ENCODE assay signal across 9 cellular contexts in the genomic region with DNA sequence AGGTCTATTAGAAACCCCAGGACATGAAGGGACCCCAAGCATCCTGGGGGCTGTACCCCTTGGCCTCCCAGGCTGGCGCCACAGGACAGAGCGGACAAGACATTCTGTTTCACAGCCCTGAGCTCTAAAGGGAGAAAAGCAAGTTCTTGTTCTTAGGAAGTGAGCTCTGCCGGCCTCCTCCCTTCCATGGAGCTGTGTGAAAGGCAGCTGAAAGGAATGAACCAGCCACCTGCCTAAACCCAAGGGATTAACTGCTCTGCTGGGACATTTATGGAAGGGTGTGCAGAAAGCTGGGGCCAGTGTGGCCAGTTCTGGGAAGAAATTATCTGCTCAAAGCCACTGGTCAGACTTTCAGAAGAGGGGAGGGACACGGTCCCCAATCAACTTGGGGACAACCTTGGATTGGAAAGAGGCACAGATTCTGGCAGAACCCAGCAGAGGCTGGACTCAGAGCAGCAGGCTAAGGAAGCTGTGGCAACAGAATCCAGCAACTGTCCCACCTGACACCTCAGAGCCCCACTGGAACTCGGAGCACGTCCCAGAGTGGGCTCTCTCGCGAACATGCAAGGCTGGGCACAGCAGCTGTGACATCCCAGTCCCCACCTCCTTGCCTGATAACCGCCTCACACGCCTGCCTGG. TPM values are rescaled to one million over a fixed set of nuclear protein-coding genes. Genes with fewer than 3 reads are reported as not detected.
A peak's percentile ranks its signal among the peaks of the same experiment; 100 is the strongest.
DNase-seq lines count a peak whose midpoint lies in the region; ATAC-seq, FAIRE-seq and TF ChIP-seq lines count a peak whose summit lies in the region.
"Had no signal": no experiment of that assay in that cellular context is flagged by ENCODE, and none has a peak within 500 bp of the region (broad histone marks: within the 10 kb centered on the region; RNA-seq: fewer than 3 reads in every experiment).

No MANE protein-coding gene starts in this region.

- intact Hi-C loops in activated CD8-positive, alpha-beta T cell treated with anti-CD3 and anti-CD28 coated beads for 36 hours (cut with micrococcal nuclease) = no loop called here

- H3K9me3 Mint-ChIP-seq in activated T-cell treated with anti-CD3 and anti-CD28 coated beads, Interleukin-2, amount 50 U/mL, for 4 hours = no peaks in the 10 kb centered on the region
- no peaks in the 10 kb centered on the region for H3K9me3 Mint-ChIP-seq in activated CD8-positive, alpha-beta T cell treated with anti-CD3 and anti-CD28 coated beads for 36 hours

- H3K4me1 Mint-ChIP-seq in activated T-cell treated with anti-CD3 and anti-CD28 coated beads, Interleukin-2, amount 50 U/mL, for 4 hours (ENCODE audit: low read depth) = peaks cover 55% of the 10 kb centered on the region
- H3K4me1 Mint-ChIP-seq in activated CD8-positive, alpha-beta T cell treated with anti-CD3 and anti-CD28 coated beads for 36 hours (ENCODE audit: low read depth) = peaks cover 42% of the 10 kb centered on the region

- H3K36me3 Mint-ChIP-seq in activated T-cell treated with anti-CD3 and anti-CD28 coated beads, Interleukin-2, amount 50 U/mL, for 4 hours (ENCODE audit: insufficient read depth) = peaks cover 12% of the 10 kb centered on the region
- H3K36me3 Mint-ChIP-seq in activated CD8-positive, alpha-beta T cell treated with anti-CD3 and anti-CD28 coated beads for 36 hours (ENCODE audit: low read depth) = peaks cover 40% of the 10 kb centered on the region

- CTCF ChIA-PET in activated CD8-positive, alpha-beta T cell treated with anti-CD3 and anti-CD28 coated beads for 36 hours (lab: Charles Lee) = interaction anchor here (1.0 to 2.8 kb wide), 8 partner anchors 10 to 46 kb away, joined by 3 to 11 read pairs (median 5); partner anchors contain the start of genes NOL9 and ZBTB48

- peak overlapping the region; percentile 94 for H3K27ac Mint-ChIP-seq in activated CD8-positive, alpha-beta T cell treated with anti-CD3 and anti-CD28 coated beads for 36 hours

- POLR2A ChIA-PET in activated CD8-positive, alpha-beta T cell treated with anti-CD3 and anti-CD28 coated beads for 36 hours (lab: Charles Lee) = interaction anchor here (0.6 to 7.0 kb wide), 13 partner anchors 9 to 368 kb away, joined by 3 to 59 read pairs (median 4); partner anchors contain the start of genes NOL9, PHF13, TAS1R1 and THAP3

- DNase-seq in activated T-cell treated with anti-CD3 and anti-CD28 coated beads, Interleukin-2, amount 50 U/mL, for 4 hours = no peak
- DNase-seq in activated T-cell treated with anti-CD3 and anti-CD28 coated beads, Interleukin-2, amount 50 U/mL, for 1 hour = no peak
- no peak for DNase-seq in activated CD8-positive, alpha-beta T cell treated with anti-CD3 and anti-CD28 coated beads for 36 hours
- DNase-seq in hepatic stellate cell (ENCODE audit: low spot score) (peak; percentile 38), small intestine (no peak), COR-L47 (lab: John Stamatoyannopoulos, UW) (no peak), kidney tubule cell (ENCODE audit: low spot score) (no peak), NCI-H1694 treated with DMSO at 0.1 percent for 48 hours (lab: John Stamatoyannopoulos, UW) (no peak)

- peaks cover 4 to 5% of the 10 kb centered on the region in 2 donors for H3K36me3 ChIP-seq in small intestine (ENCODE audit: control insufficient read depth in 2 of 2, insufficient read depth in 2 of 2, low read length in 2 of 2)

- H3K4me3 ChIP-seq in small intestine (ENCODE audit: low read depth in 1 of 2, low read length in 2 of 2) = peak overlapping the region; percentile 33 to 89

- WGBS in small intestine, 3 donors = 12 to 18% (median 16%) methylated on average over 10 of the region's 10 CpGs

- no peak for ATAC-seq in activated T-cell treated with anti-CD3 and anti-CD28 coated beads, Interleukin-2, amount 50 U/mL, for 4 hours
- no peak for ATAC-seq in activated CD8-positive, alpha-beta T cell treated with anti-CD3 and anti-CD28 coated beads for 36 hours

- no peak for TF ChIP-seq CTCF in activated CD8-positive, alpha-beta T cell treated with anti-CD3 and anti-CD28 coated beads for 36 hours (IDR thresholded peaks at IDR 0.05)

- H3K4me3 Mint-ChIP-seq in activated T-cell treated with anti-CD3 and anti-CD28 coated beads, Interleukin-2, amount 50 U/mL, for 4 hours = peak overlapping the region; percentile 95
- H3K4me3 Mint-ChIP-seq in activated CD8-positive, alpha-beta T cell treated with anti-CD3 and anti-CD28 coated beads for 36 hours = peak overlapping the region; percentile 93

- H3K27ac ChIP-seq in small intestine (ENCODE audit: low read depth in 1 of 2, low read length in 1 of 2) = peak overlapping the region in 1 of 2 donors; percentile 95

- no peaks in the 10 kb centered on the region for H3K9me3 ChIP-seq in small intestine (ENCODE audit: control insufficient read depth, low read depth)

- H3K4me1 ChIP-seq in small intestine (ENCODE audit: control insufficient read depth in 2 of 2, insufficient read depth in 1 of 2, low read depth in 1 of 2, low read length in 1 of 2) = peaks cover 0 to 3% of the 10 kb centered on the region in 2 donors

- no peaks in the 10 kb centered on the region for H3K27me3 ChIP-seq in small intestine (ENCODE audit: control insufficient read depth in 2 of 2, insufficient read depth in 2 of 2, low read length in 2 of 2)

- H3K27me3 Mint-ChIP-seq in activated T-cell treated with anti-CD3 and anti-CD28 coated beads, Interleukin-2, amount 50 U/mL, for 4 hours (ENCODE audit: low read depth) = no peaks in the 10 kb centered on the region
- H3K27me3 Mint-ChIP-seq in activated CD8-positive, alpha-beta T cell treated with anti-CD3 and anti-CD28 coated beads for 36 hours = no peaks in the 10 kb centered on the region

- no peak for FAIRE-seq in small intestine (lab: Jason Lieb, UNC)

RNA-seq across cellular contexts. Expression of gene KLHL21, which starts 2.1 kb away (rescaled TPM):
- total RNA-seq in activated T-cell treated with anti-CD3 and anti-CD28 coated beads, Interleukin-2, amount 50 U/mL, for 4 hours = 10 to 100 TPM; 49.5 to 54.9 (median 51.4) TPM
- 10 to 100 TPM; 17.9 to 18.1 TPM for total RNA-seq in activated CD8-positive, alpha-beta T cell treated with anti-CD3 and anti-CD28 coated beads for 36 hours
- polyA plus RNA-seq in small intestine = 10 to 100 TPM in 1 of 3 donors, 1 to 10 TPM in 2; 3.1 to 10.5 (median 4.1) TPM

RNA-seq across cellular contexts. Expression of gene PHF13, which starts 13.0 kb away (rescaled TPM):
- total RNA-seq in activated T-cell treated with anti-CD3 and anti-CD28 coated beads, Interleukin-2, amount 50 U/mL, for 4 hours = 10 to 100 TPM; 10.5 to 14.4 (median 10.9) TPM
- 10 to 100 TPM; 12.5 to 14.8 TPM for total RNA-seq in activated CD8-positive, alpha-beta T cell treated with anti-CD3 and anti-CD28 coated beads for 36 hours
- polyA plus RNA-seq in small intestine = 1 to 10 TPM; 4.0 to 5.0 (median 4.6) TPM

RNA-seq across cellular contexts. Expression of gene ZBTB48, which starts 20.7 kb away (rescaled TPM):
- 10 to 100 TPM; 32.1 to 37.6 (median 33.7) TPM for total RNA-seq in activated T-cell treated with anti-CD3 and anti-CD28 coated beads, Interleukin-2, amount 50 U/mL, for 4 hours
- 10 to 100 TPM; 22.4 to 32.1 TPM for total RNA-seq in activated CD8-positive, alpha-beta T cell treated with anti-CD3 and anti-CD28 coated beads for 36 hours
- 100 to 1,000 TPM in 2 of 3 donors, 10 to 100 TPM in 1; 19.9 to 164 (median 121) TPM for polyA plus RNA-seq in small intestine

RNA-seq across cellular contexts. Expression of gene THAP3, which starts 24.1 kb away (rescaled TPM):
- total RNA-seq in activated T-cell treated with anti-CD3 and anti-CD28 coated beads, Interleukin-2, amount 50 U/mL, for 4 hours = 10 to 100 TPM; 16.7 to 19.5 (median 19.1) TPM
- total RNA-seq in activated CD8-positive, alpha-beta T cell treated with anti-CD3 and anti-CD28 coated beads for 36 hours = 10 to 100 TPM; 19.0 to 24.5 TPM
- polyA plus RNA-seq in small intestine = 10 to 100 TPM; 14.3 to 35.1 (median 19.5) TPM

RNA-seq across cellular contexts. Expression of gene TAS1R1, which starts 45.4 kb away (rescaled TPM):
- not detected for total RNA-seq in activated T-cell treated with anti-CD3 and anti-CD28 coated beads, Interleukin-2, amount 50 U/mL, for 4 hours
- not detected for total RNA-seq in activated CD8-positive, alpha-beta T cell treated with anti-CD3 and anti-CD28 coated beads for 36 hours
- under 1 TPM in 2 of 3 donors, not detected in 1; 0.13 to 0.27 TPM for polyA plus RNA-seq in small intestine
- total RNA-seq: dermis microvascular lymphatic vessel endothelial cell had no signal
